ENCODE assay signal across 8 cellular contexts in the genomic region with DNA sequence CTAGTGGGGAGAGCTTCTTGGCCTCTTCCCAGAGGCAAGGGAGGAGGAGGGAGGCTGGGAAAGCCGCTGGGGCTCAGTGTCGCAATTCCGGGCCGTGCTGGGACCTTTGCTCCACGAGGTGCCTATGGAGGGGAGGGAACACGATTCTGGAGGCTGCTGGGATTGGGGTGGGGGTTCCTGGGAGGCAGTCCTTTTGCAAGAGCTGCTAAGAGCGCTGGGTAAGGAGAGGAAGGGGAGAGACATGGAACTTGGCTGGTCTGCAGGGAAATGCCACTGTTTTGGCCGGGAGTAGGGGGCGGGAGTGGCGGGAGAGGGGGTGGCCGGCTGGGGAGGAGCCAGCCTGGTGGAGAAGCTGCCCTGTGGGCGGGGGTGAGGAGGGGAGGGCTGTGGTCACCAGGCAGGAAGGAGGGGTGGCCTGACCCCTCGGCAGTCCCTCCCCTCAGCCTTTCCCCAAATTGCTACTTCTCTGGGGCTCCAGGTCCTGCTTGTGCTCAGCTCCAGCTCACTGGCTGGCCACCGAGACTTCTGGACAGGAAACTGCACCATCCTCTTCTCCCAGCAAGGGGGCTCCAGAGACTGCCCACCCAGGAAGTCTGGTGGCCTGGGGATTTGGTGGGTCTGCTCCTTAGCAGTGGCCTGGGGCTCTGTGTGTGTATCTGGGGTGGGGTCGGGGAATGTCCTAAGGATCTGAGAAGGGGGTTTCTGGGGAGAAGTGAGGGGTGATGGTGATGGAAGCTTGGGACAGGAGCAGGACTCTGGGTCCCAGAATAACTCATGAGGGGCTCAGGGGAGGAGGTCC. TPM values are rescaled to one million over a fixed set of nuclear protein-coding genes. Genes with fewer than 3 reads are reported as not detected.
DNase-seq lines count a peak whose midpoint lies in the region; ATAC-seq and TF ChIP-seq lines count a peak whose summit lies in the region.

A gene (plus strand): TSS at position 479 of the 799 bp plus-strand sequence. CDS start 1,221 bp downstream, outside the sequence.

- peaks cover 5% of the 10 kb centered on the region for H3K4me1 ChIP-seq in RWPE2 (ENCODE audit: insufficient read depth, poor library complexity, severe bottlenecking)
- H3K4me1 ChIP-seq in tibial artery: peaks cover 0 to 56% (median 33%) of the 10 kb centered on the region in 4 donors

- CTCF ChIA-PET in activated CD4-positive, alpha-beta T cell treated with anti-CD3 and anti-CD28 coated beads, Interleukin-2, amount 10 ng/mL, durations not matched to agents 7 days and 5 days (lab: Charles Lee): interaction anchor here (0.6 to 5.3 kb wide), 6 partner anchors 9 to 343 kb away, joined by 3 to 48 read pairs (median 4); a partner anchor contains a TSS

- H3K27ac Mint-ChIP-seq in activated CD4-positive, alpha-beta T cell treated with anti-CD3 and anti-CD28 coated beads, Interleukin-2, amount 10 ng/mL, durations not matched to agents 7 days and 5 days: peak within 1 kb of the TSS; percentile 64
- H3K27ac Mint-ChIP-seq in effector memory CD8-positive, alpha-beta T cell: peak within 1 kb of the TSS in 1 of 2 donors; percentile 77

- peak within 1 kb of the TSS; percentile 24 for H3K27ac ChIP-seq in RWPE2 (ENCODE audit: poor library complexity, severe bottlenecking)
- H3K27ac ChIP-seq in tibial artery: peak within 1 kb of the TSS; percentile 71 to 74

- no peaks in the 10 kb centered on the region for H3K36me3 ChIP-seq in RWPE2 (ENCODE audit: low read depth)
- peaks cover 0 to 12% (median 0%) of the 10 kb centered on the region in 3 donors for H3K36me3 ChIP-seq in tibial artery

- no peak within 1 kb of the TSS for H3K4me3 Mint-ChIP-seq in activated CD4-positive, alpha-beta T cell treated with anti-CD3 and anti-CD28 coated beads, Interleukin-2, amount 10 ng/mL, durations not matched to agents 7 days and 5 days
- no peak within 1 kb of the TSS for H3K4me3 Mint-ChIP-seq in effector memory CD8-positive, alpha-beta T cell

- peak; percentile 42 for ATAC-seq in RWPE2 (ENCODE audit: low read depth)
- ATAC-seq in effector memory CD8-positive, alpha-beta T cell (replicated peaks): peak; percentile 29

- H3K27me3 Mint-ChIP-seq in activated CD4-positive, alpha-beta T cell treated with anti-CD3 and anti-CD28 coated beads, Interleukin-2, amount 10 ng/mL, durations not matched to agents 7 days and 5 days: no peaks in the 10 kb centered on the region
- no peaks in the 10 kb centered on the region for H3K27me3 Mint-ChIP-seq in effector memory CD8-positive, alpha-beta T cell

- peaks cover 26% of the 10 kb centered on the region for H3K4me1 Mint-ChIP-seq in activated CD4-positive, alpha-beta T cell treated with anti-CD3 and anti-CD28 coated beads, Interleukin-2, amount 10 ng/mL, durations not matched to agents 7 days and 5 days
- peaks cover 0 to 4% of the 10 kb centered on the region in 2 donors for H3K4me1 Mint-ChIP-seq in effector memory CD8-positive, alpha-beta T cell (ENCODE audit: low read depth in 2 of 2)

- intact Hi-C loops in tibial artery (cut with DNase I; ENCODE audit: low total_unique reads): loop anchor here (2.0 kb wide), 1 partner anchor 97 kb away; no protein-coding TSS in a partner anchor

- DNase-seq in activated CD4-positive, alpha-beta T cell treated with anti-CD3 and anti-CD28 coated beads, Interleukin-2, amount 10 ng/mL, durations not matched to agents 7 days and 5 days: no peak
- DNase-seq in activated CD4-positive, alpha-beta T cell treated with anti-CD3 and anti-CD28 coated beads, Interleukin-2, amount 50 U/mL, for 4 hours: no peak
- DNase-seq in RWPE2 (ENCODE audit: low spot score) (no peak), medulla oblongata (ENCODE audit: extremely low spot score) (peak; percentile 49), tibial artery (peak; percentile 81 to 89), pons (ENCODE audit: low spot score) (no peak), foreskin melanocyte (no peak)
- DNase-seq in effector memory CD8-positive, alpha-beta T cell: no peak

- H3K4me3 ChIP-seq in RWPE2 (ENCODE audit: severe bottlenecking): no peak within 1 kb of the TSS
- H3K4me3 ChIP-seq in tibial artery: peak within 1 kb of the TSS; percentile 43 to 49

- no peaks in the 10 kb centered on the region for H3K36me3 Mint-ChIP-seq in activated CD4-positive, alpha-beta T cell treated with anti-CD3 and anti-CD28 coated beads, Interleukin-2, amount 10 ng/mL, durations not matched to agents 7 days and 5 days (ENCODE audit: low read depth)
- H3K36me3 Mint-ChIP-seq in effector memory CD8-positive, alpha-beta T cell (ENCODE audit: insufficient read depth): peaks cover 3% of the 10 kb centered on the region

- TF ChIP-seq CTCF in RWPE2 (IDR thresholded peaks at IDR 0.05; ENCODE audit: poor library complexity, severe bottlenecking): peak; percentile 33
- TF ChIP-seq CTCF in tibial artery (IDR thresholded peaks at IDR 0.05): peak; percentile 66 to 67

- POLR2A ChIA-PET in activated CD4-positive, alpha-beta T cell treated with anti-CD3 and anti-CD28 coated beads, Interleukin-2, amount 10 ng/mL, durations not matched to agents 7 days and 5 days (lab: Charles Lee): no interaction called here

- H3K27me3 ChIP-seq in RWPE2 (ENCODE audit: insufficient read depth, poor library complexity, severe bottlenecking) (no peaks in the 10 kb centered on the region), tibial artery (no peaks in the 10 kb centered on the region)

- no peaks in the 10 kb centered on the region for H3K9me3 Mint-ChIP-seq in activated CD4-positive, alpha-beta T cell treated with anti-CD3 and anti-CD28 coated beads, Interleukin-2, amount 10 ng/mL, durations not matched to agents 7 days and 5 days
- no peaks in the 10 kb centered on the region for H3K9me3 Mint-ChIP-seq in effector memory CD8-positive, alpha-beta T cell

- H3K9me3 ChIP-seq in RWPE2 (ENCODE audit: severe bottlenecking): no peaks in the 10 kb centered on the region
- no peaks in the 10 kb centered on the region for H3K9me3 ChIP-seq in tibial artery

RNA-seq across cellular contexts. Expression of the gene that starts here (rescaled TPM):
- total RNA-seq in activated CD4-positive, alpha-beta T cell treated with anti-CD3 and anti-CD28 coated beads, Interleukin-2, amount 10 ng/mL, durations not matched to agents 7 days and 5 days: 10 to 100 TPM in 1 of 2 experiments, 1 to 10 TPM in 1; 8.4 to 10.0 TPM

Comparison
In these comparisons a context has a peak if more than half of its experiments do, and no peak if none do; other contexts are left out.
1. DNase-seq: peak in medulla oblongata (single experiment) and tibial artery (2 of 2); none in activated CD4-positive, alpha-beta T cell treated with anti-CD3 and anti-CD28 coated beads, Interleukin-2, amount 10 ng/mL, durations not matched to agents 7 days and 5 days (single experiment), activated CD4-positive, alpha-beta T cell treated with anti-CD3 and anti-CD28 coated beads, Interleukin-2, amount 50 U/mL, for 4 hours (0 of 2), RWPE2 (single experiment), effector memory CD8-positive, alpha-beta T cell (0 of 3), pons (single experiment) and foreskin melanocyte (single experiment).